Comparison of ENCODE assay signal across 11 cellular contexts in the genomic region with DNA sequence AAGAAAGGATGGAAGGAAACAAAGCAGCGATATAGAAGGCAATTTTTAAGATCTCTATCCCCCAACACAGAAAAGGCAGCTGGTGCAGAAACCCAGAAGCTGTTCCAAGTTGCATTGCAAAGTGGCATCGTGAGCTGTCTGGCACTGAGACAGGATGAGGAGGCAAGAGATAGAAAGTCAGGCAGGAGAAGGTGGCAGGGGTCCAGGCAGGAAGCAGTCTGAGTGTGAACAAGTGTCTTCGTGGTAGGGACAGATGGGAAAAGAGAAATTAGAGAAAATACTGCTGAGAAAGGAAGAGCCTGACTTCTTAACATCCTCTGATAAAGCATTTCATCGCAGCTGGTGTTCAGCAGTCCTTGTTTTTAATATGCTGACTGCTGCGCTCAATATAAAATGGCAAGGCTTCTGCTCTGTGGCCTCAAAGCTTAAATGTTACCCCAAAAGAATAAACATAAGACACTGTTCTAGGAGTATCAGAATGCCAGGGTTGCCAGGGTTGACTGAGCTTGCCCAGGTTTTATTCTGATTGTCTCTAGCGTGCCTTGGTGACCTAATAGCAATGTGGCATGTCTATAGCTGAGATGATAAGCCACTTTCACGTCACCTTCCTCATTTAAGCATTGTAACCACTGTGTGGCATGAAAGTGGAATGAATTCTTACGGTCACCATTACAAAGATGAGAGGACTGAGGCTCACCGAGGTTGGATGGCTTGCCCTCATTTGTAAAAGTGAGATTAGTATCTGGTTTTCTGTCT.
DNase-seq lines count a peak whose midpoint lies in the region; FAIRE-seq and TF ChIP-seq lines count a peak whose summit lies in the region.
"Had no signal": no experiment of that assay in that cellular context is flagged by ENCODE, and none has a peak within 500 bp of the region (broad histone marks: within the 10 kb centered on the region; RNA-seq: fewer than 3 reads in every experiment).

No MANE protein-coding gene starts in this region.

- POLR2A ChIA-PET in endothelial cell of umbilical vein (lab: Charles Lee): no interaction called here

- H3K9ac ChIP-seq in endothelial cell of umbilical vein (replicated peaks; ENCODE audit: extremely low read depth, insufficient read depth, low read length): no peak overlapping the region
- no peak overlapping the region for H3K9ac ChIP-seq in neuronal stem cell (ENCODE audit: low read depth, low read length, poor library complexity)

- H2AK5ac ChIP-seq in neuronal stem cell (ENCODE audit: low read depth, low read length): no peak overlapping the region

- peaks cover 48 to 58% of the 10 kb centered on the region in 2 experiments for H3K27me3 ChIP-seq in endothelial cell of umbilical vein (ENCODE audit: control insufficient read depth in 2 of 2, insufficient read depth in 2 of 2, low read length in 2 of 2)
- H3K27me3 ChIP-seq in neuronal stem cell (ENCODE audit: control insufficient read depth in 3 of 3, insufficient read depth in 3 of 3, low read depth in 1 of 3, low read length in 3 of 3): no peaks in the 10 kb centered on the region

- H4K8ac ChIP-seq in neuronal stem cell (ENCODE audit: low read depth, low read length): no peak overlapping the region

- no peaks in the 10 kb centered on the region for H3K9me1 ChIP-seq in endothelial cell of umbilical vein (replicated peaks; ENCODE audit: control insufficient read depth, extremely low read depth, insufficient read depth, low read length)

- no peak overlapping the region for H2BK12ac ChIP-seq in neuronal stem cell (ENCODE audit: low read length)

- no peak overlapping the region for H3K14ac ChIP-seq in neuronal stem cell (ENCODE audit: low read length)

- no peak overlapping the region for H2AFZ ChIP-seq in endothelial cell of umbilical vein (ENCODE audit: low read depth, low read length)
- no peak overlapping the region for H2AFZ ChIP-seq in neuronal stem cell (ENCODE audit: low read length)

- peak; percentile 59 for FAIRE-seq in endothelial cell of umbilical vein (lab: Jason Lieb, UNC)
- no peak for FAIRE-seq in HTR-8/SVneo (lab: Jason Lieb, UNC)
- FAIRE-seq: GM12891 had no signal

- H4K91ac ChIP-seq in neuronal stem cell (ENCODE audit: low read depth, low read length, poor library complexity): no peak overlapping the region

- H3K4me2 ChIP-seq in endothelial cell of umbilical vein (ENCODE audit: insufficient read depth, low read length) (no peak overlapping the region), neuronal stem cell (ENCODE audit: insufficient read depth, low read length, poor library complexity, severe bottlenecking) (no peak overlapping the region)

- no peak overlapping the region for H3K4ac ChIP-seq in neuronal stem cell (ENCODE audit: low read length)

- no peaks in the 10 kb centered on the region for H3K79me2 ChIP-seq in endothelial cell of umbilical vein (ENCODE audit: control insufficient read depth, insufficient read depth, low read length)

- dilution Hi-C loops in endothelial cell of umbilical vein (cut with MboI; ENCODE audit: extremely low pct_ligation_motif_present, low sequenced_read_pairs): no loop called here

- no TSS peak for BruUV-seq in endothelial cell of umbilical vein (replicated peaks; lab: Mats Ljungman, UMichigan)

- DNase-seq in AG10803 (ENCODE audit: low read depth): peak; percentile 84
- peak; percentile 55 for DNase-seq in NCI-H2171 (lab: John Stamatoyannopoulos, UW)
- peak; percentile 66 for DNase-seq in endothelial cell of umbilical vein (ENCODE audit: low read depth, low spot score)
- DNase-seq in neuronal stem cell (ENCODE audit: low spot score): no peak
- no peak for DNase-seq in islet precursor cell
- DNase-seq in SHP77 treated with DMSO at 0.1 percent for 48 hours (lab: John Stamatoyannopoulos, UW): no peak
- DNase-seq in KG1 (lab: John Stamatoyannopoulos, UW): no peak
- DNase-seq in HTR-8/SVneo (ENCODE audit: insufficient read length, low spot score): no peak
- DNase-seq: activated CD8-positive, alpha-beta T cell treated with anti-CD3 and anti-CD28 coated beads for 36 hours; GOT3 had no signal

- no CpG with 5 or more reads among the region's 9 CpGs for WGBS in neuronal stem cell (ENCODE audit: extremely low coverage in 2 of 2, insufficient read length in 2 of 2, insufficient replicate concordance in 1 of 2), 2 donors

- CTCF ChIA-PET in endothelial cell of umbilical vein (lab: Charles Lee): interaction anchor here (0.9 to 1.9 kb wide), 6 partner anchors 12 to 408 kb away, joined by 3 to 13 read pairs (median 4); no protein-coding TSS in a partner anchor

- H3K4me1 ChIP-seq in endothelial cell of umbilical vein (ENCODE audit: control insufficient read depth, extremely low read depth, insufficient read depth, low read length): peaks cover 35% of the 10 kb centered on the region
- peaks cover 17 to 43% of the 10 kb centered on the region in 2 donors for H3K4me1 ChIP-seq in neuronal stem cell (ENCODE audit: control insufficient read depth in 2 of 2, insufficient read depth in 1 of 2, low read depth in 1 of 2, low read length in 2 of 2)

- H3K27ac ChIP-seq in endothelial cell of umbilical vein (ENCODE audit: insufficient read depth, low read depth, low read length) (no peak overlapping the region), neuronal stem cell (replicated peaks; ENCODE audit: low read length) (no peak overlapping the region)

- H3K4me3 ChIP-seq in AG10803 (ENCODE audit: low read length): no peak overlapping the region
- no peak overlapping the region for H3K4me3 ChIP-seq in endothelial cell of umbilical vein (replicated peaks in 1 of 3; ENCODE audit: insufficient read depth in 1 of 3, low read depth in 1 of 3, low read length in 3 of 3)
- H3K4me3 ChIP-seq in neuronal stem cell (ENCODE audit: low read length in 2 of 2): no peak overlapping the region

- H2BK120ac ChIP-seq in neuronal stem cell (ENCODE audit: low read depth, low read length): no peak overlapping the region

- H3K36me3 ChIP-seq in endothelial cell of umbilical vein (ENCODE audit: control insufficient read depth in 2 of 2, extremely low read depth in 1 of 2, insufficient read depth in 2 of 2, low read length in 2 of 2): no peaks in the 10 kb centered on the region
- H3K36me3 ChIP-seq in neuronal stem cell (replicated peaks in 1 of 2; ENCODE audit: control insufficient read depth in 2 of 2, insufficient read depth in 2 of 2, low read length in 2 of 2): no peaks in the 10 kb centered on the region

- no peak overlapping the region for H2BK15ac ChIP-seq in neuronal stem cell (ENCODE audit: low read length)

- TF ChIP-seq POLR2A in endothelial cell of umbilical vein (IDR thresholded peaks at IDR 0.05; ENCODE audit: low read depth, low read length): no peak

- H3K9me3 ChIP-seq in endothelial cell of umbilical vein (replicated peaks; ENCODE audit: control insufficient read depth, insufficient read depth, low read length) (no peaks in the 10 kb centered on the region), neuronal stem cell (replicated peaks in 1 of 2; ENCODE audit: control insufficient read depth in 2 of 2, insufficient read depth in 1 of 2, low read depth in 1 of 2, low read length in 2 of 2) (no peaks in the 10 kb centered on the region)

- intact Hi-C loops in endothelial cell of umbilical vein (cut with micrococcal nuclease): no loop called here

- H2BK5ac ChIP-seq in neuronal stem cell (ENCODE audit: low read length): no peak overlapping the region

- H4K20me1 ChIP-seq in endothelial cell of umbilical vein (replicated peaks; ENCODE audit: control insufficient read depth, extremely low read depth, insufficient read depth, low read length): no peaks in the 10 kb centered on the region

- H3K79me1 ChIP-seq in neuronal stem cell (ENCODE audit: low read depth, low read length): no peaks in the 10 kb centered on the region

- no peak for TF ChIP-seq CTCF in AG10803 (conservative IDR thresholded peaks at IDR 0.05; ENCODE audit: low read length)
- TF ChIP-seq CTCF in endothelial cell of umbilical vein (IDR thresholded peaks at IDR 0.05; ENCODE audit: extremely low read depth in 1 of 2, insufficient read depth in 1 of 2, low read depth in 1 of 2, low read length in 2 of 2): no peak

- peak overlapping the region; percentile 80 for H3K18ac ChIP-seq in neuronal stem cell (ENCODE audit: low read length)

- H3K23ac ChIP-seq in neuronal stem cell (ENCODE audit: low read depth, low read length, poor library complexity): no peak overlapping the region

TF ChIP-seq in endothelial cell of umbilical vein, 7 proteins besides CTCF, POLR2A, EP300 and RAD21:
- TF ChIP-seq MYC (IDR thresholded peaks at IDR 0.05; ENCODE audit: low read depth, low read length) (no peak), FOS (IDR thresholded peaks at IDR 0.05; ENCODE audit: borderline replicate concordance, insufficient read depth, low read length) (no peak), JUN (IDR thresholded peaks at IDR 0.05; ENCODE audit: borderline replicate concordance, insufficient read depth, insufficient read length, low read depth) (no peak), EZH2 (IDR thresholded peaks at IDR 0.05; ENCODE audit: borderline replicate concordance, low read depth, low read length, severe bottlenecking) (peak; percentile 67), GATA2 (IDR thresholded peaks at IDR 0.05; ENCODE audit: insufficient read depth, insufficient read length, low read depth, low read length) (no peak), POLR2AphosphoS5 (IDR thresholded peaks at IDR 0.05; ENCODE audit: insufficient read depth, low read depth, low read length) (no peak)
- TF ChIP-seq, protein P1, sequence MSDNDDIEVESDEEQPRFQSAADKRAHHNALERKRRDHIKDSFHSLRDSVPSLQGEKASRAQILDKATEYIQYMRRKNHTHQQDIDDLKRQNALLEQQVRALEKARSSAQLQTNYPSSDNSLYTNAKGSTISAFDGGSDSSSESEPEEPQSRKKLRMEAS (IDR thresholded peaks at IDR 0.05; ENCODE audit: insufficient read depth, insufficient read length): no peak

Comparison
In these comparisons a context has a peak if more than half of its experiments do, and no peak if none do; other contexts are left out.
1. DNase-seq: peak in AG10803 (single experiment), NCI-H2171 (single experiment) and endothelial cell of umbilical vein (single experiment); none in neuronal stem cell (single experiment), islet precursor cell (single experiment), SHP77 treated with DMSO at 0.1 percent for 48 hours (single experiment), KG1 (single experiment) and HTR-8/SVneo (single experiment).